1 cellular context compared by ENCODE assay signal in the genomic region with DNA sequence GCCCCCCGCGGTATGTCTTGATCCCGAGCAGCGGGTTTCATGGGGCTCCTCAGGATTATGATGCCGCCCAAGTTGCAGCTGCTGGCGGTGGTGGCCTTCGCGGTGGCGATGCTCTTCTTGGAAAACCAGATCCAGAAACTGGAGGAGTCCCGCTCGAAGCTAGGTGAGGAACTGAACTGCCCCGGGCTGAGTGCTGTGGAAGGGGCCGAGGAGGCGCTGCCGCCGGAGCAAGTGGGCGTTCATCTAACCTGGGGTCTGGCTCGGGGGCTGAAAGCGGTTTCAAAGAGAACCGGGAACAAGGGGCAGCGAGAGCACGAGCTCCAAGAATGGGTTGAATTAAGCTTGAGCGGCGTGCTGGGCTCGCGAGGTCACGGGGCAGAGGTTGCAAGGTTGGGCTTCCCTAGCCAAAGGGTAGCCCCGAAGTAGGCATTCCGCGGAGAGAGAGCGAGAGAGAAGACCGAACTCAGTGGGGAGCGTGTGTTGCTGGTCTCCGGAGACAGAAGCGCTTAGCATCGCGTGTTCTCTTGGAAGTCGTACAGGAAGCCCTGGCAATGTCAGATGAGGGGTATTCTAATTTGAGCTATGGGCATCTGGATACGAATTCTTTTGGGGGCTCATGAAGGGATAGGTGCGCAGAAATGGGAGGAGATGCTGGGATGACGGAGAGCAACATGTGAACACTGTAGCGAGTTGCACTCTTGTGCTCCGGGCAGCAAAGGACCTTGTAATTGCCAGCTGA.
TF ChIP-seq lines count a peak whose summit lies in the region.

No MANE protein-coding gene starts in this region.

TF ChIP-seq in K562, 482 proteins besides CTCF, POLR2A, EP300 and RAD21 (continues in another document):
- TF ChIP-seq RAD51 (IDR thresholded peaks at IDR 0.05; ENCODE audit: borderline replicate concordance, low read depth) (0 out of 2 replicates have a peak, but pooled peaks have one; percentile 19), CBX3 (IDR thresholded peaks at IDR 0.05; ENCODE audit: borderline replicate concordance in 1 of 2, low read length in 2 of 2) (0 out of 3 replicates have a peak, but pooled peaks of 1 of the 2 experiments have one; percentile 3), RBFOX2 (IDR thresholded peaks at IDR 0.05; ENCODE audit: low read depth, low read length) (peak; percentile 75), ZNF785 (CRISPR knock-in tag; IDR thresholded peaks at IDR 0.05) (no peak), LCOR (CRISPR knock-in tag; IDR thresholded peaks at IDR 0.05) (no peak; the same call in 1 of the 2 replicates), TOE1 (IDR thresholded peaks at IDR 0.05; ENCODE audit: borderline replicate concordance) (no peak), TOE1 (CRISPR knock-in tag; IDR thresholded peaks at IDR 0.05; ENCODE audit: borderline replicate concordance, low read depth) (no peak), AFF1 (IDR thresholded peaks at IDR 0.05; ENCODE audit: low read depth in 1 of 2, partially characterized antibody in 2 of 2) (peak in 1 of 2 experiments; percentile 41), NR4A1 (CRISPR knock-in tag; IDR thresholded peaks at IDR 0.05) (no peak), NR4A1 (tag; IDR thresholded peaks at IDR 0.05) (no peak), GTF2A2 (tag; IDR thresholded peaks at IDR 0.05) (no peak), MNT (conservative IDR thresholded peaks at IDR 0.05) (peak; percentile 55 to 59), TRIM25 (IDR thresholded peaks at IDR 0.05; ENCODE audit: borderline replicate concordance) (no peak), NONO (IDR thresholded peaks at IDR 0.05; ENCODE audit: low read depth in 2 of 2, low read length in 1 of 2) (0 out of 4 replicates have a peak, but pooled peaks of 1 of the 2 experiments have one; percentile 34), ZNF263 (CRISPR knock-in tag; IDR thresholded peaks at IDR 0.05; ENCODE audit: borderline replicate concordance) (peak; percentile 99), ZNF707 (CRISPR knock-in tag; conservative IDR thresholded peaks at IDR 0.05) (peak; percentile 33; the same call in 1 of the 2 replicates), TEAD4 (IDR thresholded peaks at IDR 0.05; ENCODE audit: low read length) (0 out of 2 replicates have a peak, but pooled peaks have one; percentile 2), TEAD4 (CRISPR knock-in tag; IDR thresholded peaks at IDR 0.05; ENCODE audit: borderline replicate concordance) (no peak), HNRNPK (IDR thresholded peaks at IDR 0.05; ENCODE audit: low read depth, low read length, poor library complexity, severe bottlenecking) (no peak), NR2C1 (IDR thresholded peaks at IDR 0.05) (0 out of 2 replicates have a peak, but pooled peaks have one; percentile 47), NR2C1 (tag; IDR thresholded peaks at IDR 0.05) (no peak), ZBTB1 (CRISPR knock-in tag; IDR thresholded peaks at IDR 0.05; ENCODE audit: borderline replicate concordance, low read depth) (0 out of 2 replicates have a peak, but pooled peaks have one; percentile 39), FOXK2 (conservative IDR thresholded peaks at IDR 0.05 in 1 of 2, IDR thresholded peaks at IDR 0.05 in 1 of 2; ENCODE audit: low read depth in 2 of 2) (peak in 1 of 2 experiments; percentile 29; a peak in 2 of 4 replicates), HDAC1 (IDR thresholded peaks at IDR 0.05) (peak in 1 of 2 experiments; percentile 75; a peak in 1 of 4 replicates)
- TF ChIP-seq, protein P1, sequence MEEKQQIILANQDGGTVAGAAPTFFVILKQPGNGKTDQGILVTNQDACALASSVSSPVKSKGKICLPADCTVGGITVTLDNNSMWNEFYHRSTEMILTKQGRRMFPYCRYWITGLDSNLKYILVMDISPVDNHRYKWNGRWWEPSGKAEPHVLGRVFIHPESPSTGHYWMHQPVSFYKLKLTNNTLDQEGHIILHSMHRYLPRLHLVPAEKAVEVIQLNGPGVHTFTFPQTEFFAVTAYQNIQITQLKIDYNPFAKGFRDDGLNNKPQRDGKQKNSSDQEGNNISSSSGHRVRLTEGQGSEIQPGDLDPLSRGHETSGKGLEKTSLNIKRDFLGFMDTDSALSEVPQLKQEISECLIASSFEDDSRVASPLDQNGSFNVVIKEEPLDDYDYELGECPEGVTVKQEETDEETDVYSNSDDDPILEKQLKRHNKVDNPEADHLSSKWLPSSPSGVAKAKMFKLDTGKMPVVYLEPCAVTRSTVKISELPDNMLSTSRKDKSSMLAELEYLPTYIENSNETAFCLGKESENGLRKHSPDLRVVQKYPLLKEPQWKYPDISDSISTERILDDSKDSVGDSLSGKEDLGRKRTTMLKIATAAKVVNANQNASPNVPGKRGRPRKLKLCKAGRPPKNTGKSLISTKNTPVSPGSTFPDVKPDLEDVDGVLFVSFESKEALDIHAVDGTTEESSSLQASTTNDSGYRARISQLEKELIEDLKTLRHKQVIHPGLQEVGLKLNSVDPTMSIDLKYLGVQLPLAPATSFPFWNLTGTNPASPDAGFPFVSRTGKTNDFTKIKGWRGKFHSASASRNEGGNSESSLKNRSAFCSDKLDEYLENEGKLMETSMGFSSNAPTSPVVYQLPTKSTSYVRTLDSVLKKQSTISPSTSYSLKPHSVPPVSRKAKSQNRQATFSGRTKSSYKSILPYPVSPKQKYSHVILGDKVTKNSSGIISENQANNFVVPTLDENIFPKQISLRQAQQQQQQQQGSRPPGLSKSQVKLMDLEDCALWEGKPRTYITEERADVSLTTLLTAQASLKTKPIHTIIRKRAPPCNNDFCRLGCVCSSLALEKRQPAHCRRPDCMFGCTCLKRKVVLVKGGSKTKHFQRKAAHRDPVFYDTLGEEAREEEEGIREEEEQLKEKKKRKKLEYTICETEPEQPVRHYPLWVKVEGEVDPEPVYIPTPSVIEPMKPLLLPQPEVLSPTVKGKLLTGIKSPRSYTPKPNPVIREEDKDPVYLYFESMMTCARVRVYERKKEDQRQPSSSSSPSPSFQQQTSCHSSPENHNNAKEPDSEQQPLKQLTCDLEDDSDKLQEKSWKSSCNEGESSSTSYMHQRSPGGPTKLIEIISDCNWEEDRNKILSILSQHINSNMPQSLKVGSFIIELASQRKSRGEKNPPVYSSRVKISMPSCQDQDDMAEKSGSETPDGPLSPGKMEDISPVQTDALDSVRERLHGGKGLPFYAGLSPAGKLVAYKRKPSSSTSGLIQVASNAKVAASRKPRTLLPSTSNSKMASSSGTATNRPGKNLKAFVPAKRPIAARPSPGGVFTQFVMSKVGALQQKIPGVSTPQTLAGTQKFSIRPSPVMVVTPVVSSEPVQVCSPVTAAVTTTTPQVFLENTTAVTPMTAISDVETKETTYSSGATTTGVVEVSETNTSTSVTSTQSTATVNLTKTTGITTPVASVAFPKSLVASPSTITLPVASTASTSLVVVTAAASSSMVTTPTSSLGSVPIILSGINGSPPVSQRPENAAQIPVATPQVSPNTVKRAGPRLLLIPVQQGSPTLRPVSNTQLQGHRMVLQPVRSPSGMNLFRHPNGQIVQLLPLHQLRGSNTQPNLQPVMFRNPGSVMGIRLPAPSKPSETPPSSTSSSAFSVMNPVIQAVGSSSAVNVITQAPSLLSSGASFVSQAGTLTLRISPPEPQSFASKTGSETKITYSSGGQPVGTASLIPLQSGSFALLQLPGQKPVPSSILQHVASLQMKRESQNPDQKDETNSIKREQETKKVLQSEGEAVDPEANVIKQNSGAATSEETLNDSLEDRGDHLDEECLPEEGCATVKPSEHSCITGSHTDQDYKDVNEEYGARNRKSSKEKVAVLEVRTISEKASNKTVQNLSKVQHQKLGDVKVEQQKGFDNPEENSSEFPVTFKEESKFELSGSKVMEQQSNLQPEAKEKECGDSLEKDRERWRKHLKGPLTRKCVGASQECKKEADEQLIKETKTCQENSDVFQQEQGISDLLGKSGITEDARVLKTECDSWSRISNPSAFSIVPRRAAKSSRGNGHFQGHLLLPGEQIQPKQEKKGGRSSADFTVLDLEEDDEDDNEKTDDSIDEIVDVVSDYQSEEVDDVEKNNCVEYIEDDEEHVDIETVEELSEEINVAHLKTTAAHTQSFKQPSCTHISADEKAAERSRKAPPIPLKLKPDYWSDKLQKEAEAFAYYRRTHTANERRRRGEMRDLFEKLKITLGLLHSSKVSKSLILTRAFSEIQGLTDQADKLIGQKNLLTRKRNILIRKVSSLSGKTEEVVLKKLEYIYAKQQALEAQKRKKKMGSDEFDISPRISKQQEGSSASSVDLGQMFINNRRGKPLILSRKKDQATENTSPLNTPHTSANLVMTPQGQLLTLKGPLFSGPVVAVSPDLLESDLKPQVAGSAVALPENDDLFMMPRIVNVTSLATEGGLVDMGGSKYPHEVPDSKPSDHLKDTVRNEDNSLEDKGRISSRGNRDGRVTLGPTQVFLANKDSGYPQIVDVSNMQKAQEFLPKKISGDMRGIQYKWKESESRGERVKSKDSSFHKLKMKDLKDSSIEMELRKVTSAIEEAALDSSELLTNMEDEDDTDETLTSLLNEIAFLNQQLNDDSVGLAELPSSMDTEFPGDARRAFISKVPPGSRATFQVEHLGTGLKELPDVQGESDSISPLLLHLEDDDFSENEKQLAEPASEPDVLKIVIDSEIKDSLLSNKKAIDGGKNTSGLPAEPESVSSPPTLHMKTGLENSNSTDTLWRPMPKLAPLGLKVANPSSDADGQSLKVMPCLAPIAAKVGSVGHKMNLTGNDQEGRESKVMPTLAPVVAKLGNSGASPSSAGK (IDR thresholded peaks at IDR 0.05), result peak; percentile 74
- TF ChIP-seq, protein P2, sequence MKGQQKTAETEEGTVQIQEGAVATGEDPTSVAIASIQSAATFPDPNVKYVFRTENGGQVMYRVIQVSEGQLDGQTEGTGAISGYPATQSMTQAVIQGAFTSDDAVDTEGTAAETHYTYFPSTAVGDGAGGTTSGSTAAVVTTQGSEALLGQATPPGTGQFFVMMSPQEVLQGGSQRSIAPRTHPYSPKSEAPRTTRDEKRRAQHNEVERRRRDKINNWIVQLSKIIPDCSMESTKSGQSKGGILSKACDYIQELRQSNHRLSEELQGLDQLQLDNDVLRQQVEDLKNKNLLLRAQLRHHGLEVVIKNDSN (CRISPR knock-in tag; IDR thresholded peaks at IDR 0.05), result 0 out of 2 replicates have a peak, but pooled peaks have one; percentile 12
- TF ChIP-seq, protein P3, sequence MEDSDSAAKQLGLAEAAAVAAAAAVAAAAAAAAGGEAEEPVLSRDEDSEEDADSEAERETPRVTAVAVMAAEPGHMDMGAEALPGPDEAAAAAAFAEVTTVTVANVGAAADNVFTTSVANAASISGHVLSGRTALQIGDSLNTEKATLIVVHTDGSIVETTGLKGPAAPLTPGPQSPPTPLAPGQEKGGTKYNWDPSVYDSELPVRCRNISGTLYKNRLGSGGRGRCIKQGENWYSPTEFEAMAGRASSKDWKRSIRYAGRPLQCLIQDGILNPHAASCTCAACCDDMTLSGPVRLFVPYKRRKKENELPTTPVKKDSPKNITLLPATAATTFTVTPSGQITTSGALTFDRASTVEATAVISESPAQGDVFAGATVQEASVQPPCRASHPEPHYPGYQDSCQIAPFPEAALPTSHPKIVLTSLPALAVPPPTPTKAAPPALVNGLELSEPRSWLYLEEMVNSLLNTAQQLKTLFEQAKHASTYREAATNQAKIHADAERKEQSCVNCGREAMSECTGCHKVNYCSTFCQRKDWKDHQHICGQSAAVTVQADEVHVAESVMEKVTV (CRISPR knock-in tag; IDR thresholded peaks at IDR 0.05), result 0 out of 2 replicates have a peak, but pooled peaks have one; percentile 42
- TF ChIP-seq, protein P4, sequence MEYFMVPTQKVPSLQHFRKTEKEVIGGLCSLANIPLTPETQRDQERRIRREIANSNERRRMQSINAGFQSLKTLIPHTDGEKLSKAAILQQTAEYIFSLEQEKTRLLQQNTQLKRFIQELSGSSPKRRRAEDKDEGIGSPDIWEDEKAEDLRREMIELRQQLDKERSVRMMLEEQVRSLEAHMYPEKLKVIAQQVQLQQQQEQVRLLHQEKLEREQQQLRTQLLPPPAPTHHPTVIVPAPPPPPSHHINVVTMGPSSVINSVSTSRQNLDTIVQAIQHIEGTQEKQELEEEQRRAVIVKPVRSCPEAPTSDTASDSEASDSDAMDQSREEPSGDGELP (CRISPR knock-in tag; IDR thresholded peaks at IDR 0.05; ENCODE audit: borderline replicate concordance), result peak; percentile 52
